Comparison of ENCODE assay signal across 16 cellular contexts in genomic region chr5:112413611-112414010, GRCh38. TPM values are rescaled to one million over a fixed set of nuclear protein-coding genes. Genes with fewer than 3 reads are reported as not detected.
DNase-seq lines count a peak whose midpoint lies in the region; ATAC-seq and TF ChIP-seq lines count a peak whose summit lies in the region.
"Had no signal": no experiment of that assay in that cellular context is flagged by ENCODE, and none has a peak within 500 bp of the region (broad histone marks: within the 10 kb centered on the region; RNA-seq: fewer than 3 reads in every experiment).

No MANE protein-coding gene starts in this region.

- in situ Hi-C loops in gastrocnemius medialis (cut with MboI; ENCODE audit: low sequenced_read_pairs in 4 of 4) = loop anchor here in 1 of 4 donors (25.0 kb wide), 1 partner anchor 201 kb away; no protein-coding TSS in a partner anchor

- ATAC-seq in gastrocnemius medialis (no peak), GM21529 (IDR thresholded peaks at IDR 0.05; ENCODE audit: unreplicated experiment) (no peak)
- ATAC-seq: HepG2 had no signal

- TF ChIP-seq CTCF in VCaP (conservative IDR thresholded peaks at IDR 0.05) = no peak
- TF ChIP-seq CTCF in gastrocnemius medialis (IDR thresholded peaks at IDR 0.05 in 4 of 5, conservative IDR thresholded peaks at IDR 0.05 in 1 of 5) = no peak

- peaks cover 14 to 17% (median 15%) of the 10 kb centered on the region in 3 donors for H3K27me3 ChIP-seq in gastrocnemius medialis

- H3K36me3 ChIP-seq in gastrocnemius medialis = no peaks in the 10 kb centered on the region

- TF ChIP-seq EP300 in Ishikawa (IDR thresholded peaks at IDR 0.05; ENCODE audit: borderline replicate concordance) = no peak

- DNase-seq in kidney glomerular epithelial cell (lab: John Stamatoyannopoulos, UW) (peak; percentile 29), renal cortical epithelial cell (ENCODE audit: low read depth) (peak; percentile 37), gastrocnemius medialis (no peak), A172 (ENCODE audit: low spot score) (no peak)
- DNase-seq: 8988T; ACHN; CD4-positive, alpha-beta memory T cell; DND-41; GDM1; HCEC 1CT; HFFc6 had no signal

- no peak overlapping the region for H3K4me3 ChIP-seq in gastrocnemius medialis

- no peaks in the 10 kb centered on the region for H3K4me1 ChIP-seq in gastrocnemius medialis

- intact Hi-C loops in gastrocnemius medialis (cut with DNase I; ENCODE audit: low total_unique reads) = no loop called here

- no peak for TF ChIP-seq POLR2A in gastrocnemius medialis (IDR thresholded peaks at IDR 0.05)

- H3K9me3 ChIP-seq in gastrocnemius medialis = no peaks in the 10 kb centered on the region

- H3K27ac ChIP-seq in VCaP (peak overlapping the region; percentile 76), gastrocnemius medialis (no peak overlapping the region)
- H3K27ac ChIP-seq: C4-2B had no signal

- no peak for TF ChIP-seq RAD21 in Ishikawa (IDR thresholded peaks at IDR 0.05; ENCODE audit: low read depth)

TF ChIP-seq in Ishikawa, 13 proteins besides CTCF, POLR2A, EP300 and RAD21:
- TF ChIP-seq REST (IDR thresholded peaks at IDR 0.05; ENCODE audit: low read depth) (no peak), EGR1 (IDR thresholded peaks at IDR 0.05) (no peak), TAF1 (IDR thresholded peaks at IDR 0.05; ENCODE audit: low read depth) (no peak), USF1 (IDR thresholded peaks at IDR 0.05) (no peak), TEAD4 (IDR thresholded peaks at IDR 0.05) (0 out of 2 replicates have a peak, but pooled peaks have one; percentile 11)

RNA-seq across cellular contexts. Expression of gene EPB41L4A, which starts 5.5 kb away (rescaled TPM):
- total RNA-seq in renal cortical epithelial cell (18.1 and 26.1 TPM in 2 replicates), gastrocnemius medialis (10 to 100 TPM in 1 of 4 donors, 1 to 10 TPM in 3; 1.8 to 10.6 (median 3.8) TPM)
- total RNA-seq in A172 (2014; rRNA removed; shearing (Covaris generic)) = 1.2 and 2.2 TPM in 2 replicates

Comparison
In these comparisons a context has a peak if more than half of its experiments do, and no peak if none do; other contexts are left out.
1. DNase-seq: peak in kidney glomerular epithelial cell (single experiment) and renal cortical epithelial cell (single experiment); none in gastrocnemius medialis (0 of 2) and A172 (single experiment).